Comparison of ENCODE assay signal across 26 cellular contexts in genomic region chr7:31692451-31692850, GRCh38. TPM values are rescaled to one million over a fixed set of nuclear protein-coding genes. Genes with fewer than 3 reads are reported as not detected.
"Had no signal": no experiment of that assay in that cellular context is flagged by ENCODE, and none has a peak within 500 bp of the region (broad histone marks: within the 10 kb centered on the region; RNA-seq: fewer than 3 reads in every experiment).

No MANE protein-coding gene starts in this region.

- H3K4me1 Mint-ChIP-seq: activated CD4-positive, alpha-beta memory T cell treated with anti-CD3 and anti-CD28 coated beads, Interleukin-2, amount 10 ng/mL, durations not matched to agents 7 days and 5 days; activated CD4-positive, alpha-beta T cell treated with anti-CD3 and anti-CD28 coated beads, Interleukin-2, amount 10 ng/mL, durations not matched to agents 24 days and 14 days; activated naive CD8-positive, alpha-beta T cell treated with anti-CD3 and anti-CD28 coated beads, Interleukin-2, amount 10 ng/mL, durations not matched to agents 7 days and 5 days; central memory CD8-positive, alpha-beta T cell had no signal

- H3K36me3 Mint-ChIP-seq: activated naive CD8-positive, alpha-beta T cell treated with anti-CD3 and anti-CD28 coated beads, Interleukin-2, amount 10 ng/mL, durations not matched to agents 7 days and 5 days; memory B cell had no signal

- H3K27me3 ChIP-seq: breast epithelium, gastrocnemius medialis, pancreas, right atrium auricular region, thyroid gland, upper lobe of right lung had no signal

- H3K36me3 ChIP-seq: breast epithelium, gastrocnemius medialis, pancreas, right atrium auricular region, thyroid gland, upper lobe of right lung had no signal

- H3K27me3 Mint-ChIP-seq: activated CD4-positive, alpha-beta memory T cell treated with anti-CD3 and anti-CD28 coated beads, Interleukin-2, amount 10 ng/mL, durations not matched to agents 7 days and 5 days; activated CD4-positive, alpha-beta T cell treated with anti-CD3 and anti-CD28 coated beads, Interleukin-2, amount 10 ng/mL, durations not matched to agents 24 days and 14 days; activated naive CD8-positive, alpha-beta T cell treated with anti-CD3 and anti-CD28 coated beads, Interleukin-2, amount 10 ng/mL, durations not matched to agents 7 days and 5 days; central memory CD8-positive, alpha-beta T cell; memory B cell; stimulated activated naive CD8-positive, alpha-beta T cell treated with anti-CD3 and anti-CD28 coated beads, Interleukin-15, Interleukin-2, amounts not matched to agents 100 ng/mL and 50 ng/mL, for 24 hours had no signal

- H3K4me1 ChIP-seq: breast epithelium, gastrocnemius medialis, pancreas, psoas muscle, right atrium auricular region, thyroid gland, upper lobe of right lung had no signal

- ATAC-seq: activated CD4-positive, CD25-positive, alpha-beta regulatory T cell treated with anti-CD3 and anti-CD28 coated beads, Interleukin-2, amount 50 U/mL, for 24 hours; activated T-cell treated with anti-CD3 and anti-CD28 coated beads, Interleukin-2, amount 50 U/mL, for 72 hours; esophagus mucosa; gastrocnemius medialis; pancreas; psoas muscle; upper lobe of right lung had no signal

- H3K27ac ChIP-seq: breast epithelium, gastrocnemius medialis, pancreas, psoas muscle, right atrium auricular region, thyroid gland, upper lobe of right lung, VCaP had no signal

- H3K4me3 ChIP-seq: breast epithelium, gastrocnemius medialis, pancreas, psoas muscle, right atrium auricular region, thyroid gland, upper lobe of right lung had no signal

- H3K27ac Mint-ChIP-seq: activated CD4-positive, alpha-beta memory T cell treated with anti-CD3 and anti-CD28 coated beads, Interleukin-2, amount 10 ng/mL, durations not matched to agents 7 days and 5 days; activated CD4-positive, alpha-beta T cell treated with anti-CD3 and anti-CD28 coated beads, Interleukin-2, amount 10 ng/mL, durations not matched to agents 24 days and 14 days; activated naive CD4-positive, alpha-beta T cell treated with anti-CD3 and anti-CD28 coated beads for 36 hours; activated naive CD8-positive, alpha-beta T cell treated with anti-CD3 and anti-CD28 coated beads, Interleukin-2, amount 10 ng/mL, durations not matched to agents 7 days and 5 days; activated T-cell treated with anti-CD3 and anti-CD28 coated beads, Interleukin-2, amount 50 U/mL, for 72 hours; memory B cell; nephron; stimulated activated naive CD8-positive, alpha-beta T cell treated with anti-CD3 and anti-CD28 coated beads, Interleukin-15, Interleukin-2, amounts not matched to agents 100 ng/mL and 50 ng/mL, for 24 hours had no signal

- H3K9me3 Mint-ChIP-seq: activated CD4-positive, alpha-beta memory T cell treated with anti-CD3 and anti-CD28 coated beads, Interleukin-2, amount 10 ng/mL, durations not matched to agents 7 days and 5 days; activated CD4-positive, alpha-beta T cell treated with anti-CD3 and anti-CD28 coated beads, Interleukin-2, amount 10 ng/mL, durations not matched to agents 24 days and 14 days; activated naive CD8-positive, alpha-beta T cell treated with anti-CD3 and anti-CD28 coated beads, Interleukin-2, amount 10 ng/mL, durations not matched to agents 7 days and 5 days; memory B cell; nephron; stimulated activated naive CD8-positive, alpha-beta T cell treated with anti-CD3 and anti-CD28 coated beads, Interleukin-15, Interleukin-2, amounts not matched to agents 100 ng/mL and 50 ng/mL, for 24 hours had no signal

- H3K4me3 Mint-ChIP-seq: activated CD4-positive, alpha-beta memory T cell treated with anti-CD3 and anti-CD28 coated beads, Interleukin-2, amount 10 ng/mL, durations not matched to agents 7 days and 5 days; activated CD4-positive, alpha-beta T cell treated with anti-CD3 and anti-CD28 coated beads, Interleukin-2, amount 10 ng/mL, durations not matched to agents 24 days and 14 days; activated naive CD4-positive, alpha-beta T cell treated with anti-CD3 and anti-CD28 coated beads for 36 hours; activated naive CD8-positive, alpha-beta T cell treated with anti-CD3 and anti-CD28 coated beads, Interleukin-2, amount 10 ng/mL, durations not matched to agents 7 days and 5 days; activated T-cell treated with anti-CD3 and anti-CD28 coated beads, Interleukin-2, amount 50 U/mL, for 72 hours; central memory CD8-positive, alpha-beta T cell; memory B cell; nephron; stimulated activated naive CD8-positive, alpha-beta T cell treated with anti-CD3 and anti-CD28 coated beads, Interleukin-15, Interleukin-2, amounts not matched to agents 100 ng/mL and 50 ng/mL, for 24 hours had no signal

- DNase-seq: activated CD4-positive, alpha-beta memory T cell treated with anti-CD3 and anti-CD28 coated beads, Interleukin-2, amount 10 ng/mL, durations not matched to agents 7 days and 5 days; activated CD4-positive, alpha-beta T cell treated with anti-CD3 and anti-CD28 coated beads, Interleukin-2, amount 10 ng/mL, durations not matched to agents 24 days and 14 days; activated effector memory CD4-positive, alpha-beta T cell treated with Interleukin-2 at 50 U/mL for 16 hours; activated naive CD4-positive, alpha-beta T cell treated with anti-CD3 and anti-CD28 coated beads for 36 hours; activated naive CD8-positive, alpha-beta T cell treated with anti-CD3 and anti-CD28 coated beads, Interleukin-2, amount 10 ng/mL, durations not matched to agents 7 days and 5 days; activated T-cell treated with anti-CD3 and anti-CD28 coated beads, Interleukin-2, amount 50 U/mL, for 72 hours; amniotic stem cell; effector memory CD4-positive, alpha-beta T cell; gastrocnemius medialis; head of caudate nucleus; hypothalamus; pancreas; psoas muscle; substantia nigra; thyroid gland; upper lobe of right lung had no signal

RNA-seq across cellular contexts. Expression of gene PPP1R17, which starts 5.4 kb away (rescaled TPM):
- polyA plus RNA-seq: endothelial cell of umbilical vein, pancreas, psoas muscle had no signal
